25 cellular contexts compared by ENCODE assay signal in genomic region chr2:207320381-207321159, GRCh38.
DNase-seq lines count a peak whose midpoint lies in the region; ATAC-seq and TF ChIP-seq lines count a peak whose summit lies in the region.
"Had no signal": no experiment of that assay in that cellular context is flagged by ENCODE, and none has a peak within 500 bp of the region (broad histone marks: within the 10 kb centered on the region; RNA-seq: fewer than 3 reads in every experiment).

No MANE protein-coding gene starts in this region.

- in situ Hi-C loops in astrocyte of the spinal cord (cut with HindIII; ENCODE audit: low sequenced_read_pairs) = no loop called here

- DNase-seq in SK-N-SH = no peak
- no peak for DNase-seq in astrocyte of the spinal cord (ENCODE audit: low read depth, low spot score)
- no peak for DNase-seq in mesendoderm
- no peak for DNase-seq in NK-92 treated with Interleukin-12 subunit alpha and Interleukin-12 subunit beta, amount 100 ng/mL, for 24 hours (lab: John Stamatoyannopoulos, UW)
- DNase-seq in activated CD8-positive, alpha-beta memory T cell treated with anti-CD3 and anti-CD28 coated beads for 24 hours = no peak
- DNase-seq in AML-193 (lab: John Stamatoyannopoulos, UW) = no peak
- DNase-seq: activated CD4-positive, alpha-beta T cell treated with anti-CD3 and anti-CD28 coated beads for 1 hour; activated naive CD4-positive, alpha-beta T cell; activated T-cell treated with anti-CD3 and anti-CD28 coated beads, Interleukin-2, amount 50 U/mL, for 24 hours; amniotic stem cell; dorsolateral prefrontal cortex; HCEC 1CT; immature natural killer cell; left ventricle myocardium superior; mucosa of descending colon; NCI-H187; NCI-H748 treated with DMSO at 0.1 percent for 48 hours; spleen; stimulated activated CD4-positive, alpha-beta T cell treated with anti-CD3 and anti-CD28 coated beads, Interleukin-4, amount 100 ng/mL, for 1 hour; tibial artery had no signal

- no peaks in the 10 kb centered on the region for H3K79me1 ChIP-seq in mesendoderm (ENCODE audit: low read length)

- POLR2A ChIA-PET in SK-N-SH (lab: Yijun Ruan, JAX) = no interaction called here

- TF ChIP-seq EP300 in SK-N-SH (IDR thresholded peaks at IDR 0.05; ENCODE audit: borderline replicate concordance in 1 of 2, low read depth in 1 of 2, low read length in 1 of 2) = no peak

- no peak overlapping the region for H3K4ac ChIP-seq in mesendoderm (ENCODE audit: low read depth, low read length)

- TF ChIP-seq CTCF in SK-N-SH (IDR thresholded peaks at IDR 0.05) = peak; percentile 44
- peak; percentile 9 for TF ChIP-seq CTCF in astrocyte of the spinal cord (IDR thresholded peaks at IDR 0.05; ENCODE audit: low read depth, low read length)

- H3K9me3 ChIP-seq in SK-N-SH = no peaks in the 10 kb centered on the region
- H3K9me3 ChIP-seq: mucosa of descending colon, spleen, tibial artery had no signal

- H3K79me2 ChIP-seq in SK-N-SH (ENCODE audit: insufficient read depth) = no peaks in the 10 kb centered on the region
- H3K79me2 ChIP-seq in mesendoderm (ENCODE audit: control insufficient read depth, insufficient read depth, low read length) = no peaks in the 10 kb centered on the region
- H3K79me2 ChIP-seq: hepatocyte had no signal

- no peak overlapping the region for H3K18ac ChIP-seq in mesendoderm (ENCODE audit: low read length)

- H3K56ac ChIP-seq in mesendoderm (ENCODE audit: low read length) = no peak overlapping the region

- H2BK5ac ChIP-seq in mesendoderm (ENCODE audit: low read length) = no peak overlapping the region

- no peak for TF ChIP-seq RAD21 in SK-N-SH (IDR thresholded peaks at IDR 0.05; ENCODE audit: low read length)

- ATAC-seq in SK-N-SH treated with all-trans-retinoic acid at 6 μM for 48 hours (no peak), GM18858 (IDR thresholded peaks at IDR 0.05; ENCODE audit: unreplicated experiment) (no peak)
- ATAC-seq: mucosa of descending colon, Right ventricle myocardium inferior had no signal

- H3K4me3 ChIP-seq in SK-N-SH (ENCODE audit: low read depth in 2 of 2, low read length in 1 of 2) (no peak overlapping the region), astrocyte of the spinal cord (ENCODE audit: low read depth, low read length) (no peak overlapping the region), mesendoderm (ENCODE audit: low read length) (no peak overlapping the region)
- H3K4me3 ChIP-seq: dorsolateral prefrontal cortex, hepatocyte, mucosa of descending colon, spleen, tibial artery had no signal

- CTCF ChIA-PET in SK-N-SH (lab: Yijun Ruan, JAX) = interaction anchor here (0.6 to 1.2 kb wide), 2 partner anchors 20 to 115 kb away, joined by 3 to 4 read pairs; no protein-coding TSS in a partner anchor

- no peak overlapping the region for H3K4me2 ChIP-seq in SK-N-SH
- H3K4me2 ChIP-seq in mesendoderm (ENCODE audit: low read length) = no peak overlapping the region
- H3K4me2 ChIP-seq: hepatocyte, KMS-11 had no signal

- H4K8ac ChIP-seq in mesendoderm (ENCODE audit: low read depth, low read length) = no peak overlapping the region

- peaks cover 6 to 14% of the 10 kb centered on the region in 2 experiments; a peak in 3 of 4 replicates for H3K4me1 ChIP-seq in SK-N-SH (ENCODE audit: control insufficient read depth in 1 of 2, insufficient read depth in 2 of 2, low read depth in 1 of 2, low read length in 1 of 2)
- no peaks in the 10 kb centered on the region for H3K4me1 ChIP-seq in mesendoderm (ENCODE audit: control insufficient read depth, low read depth, low read length)
- H3K4me1 ChIP-seq: tibial artery had no signal

- H3K27me3 ChIP-seq in SK-N-SH (ENCODE audit: insufficient read depth) (no peaks in the 10 kb centered on the region), mesendoderm (ENCODE audit: insufficient read depth, low read length, poor library complexity) (no peaks in the 10 kb centered on the region)
- H3K27me3 ChIP-seq: dorsolateral prefrontal cortex, hepatocyte, spleen, tibial artery had no signal

- H3K27ac ChIP-seq in SK-N-SH (ENCODE audit: low read depth in 2 of 2, low read length in 1 of 2) (no peak overlapping the region), mesendoderm (ENCODE audit: low read depth, low read length) (no peak overlapping the region)
- H3K27ac ChIP-seq: dorsolateral prefrontal cortex, hepatocyte, KMS-11, spleen, tibial artery had no signal

- H3K9ac ChIP-seq in SK-N-SH (no peak overlapping the region), mesendoderm (ENCODE audit: low read length) (no peak overlapping the region)
- H3K9ac ChIP-seq: KMS-11 had no signal

- H3K36me3 ChIP-seq in SK-N-SH (replicated peaks in 1 of 2; ENCODE audit: control insufficient read depth in 1 of 2, insufficient read depth in 2 of 2, low read length in 1 of 2) (no peaks in the 10 kb centered on the region), mesendoderm (ENCODE audit: control insufficient read depth, insufficient read depth, low read length) (no peaks in the 10 kb centered on the region)
- H3K36me3 ChIP-seq: spleen, tibial artery had no signal

- no peaks in the 10 kb centered on the region for H3F3A ChIP-seq in SK-N-SH (replicated peaks; ENCODE audit: insufficient read depth)

- H2BK15ac ChIP-seq in mesendoderm (replicated peaks; ENCODE audit: low read depth) = peak overlapping the region; percentile 87

- H2BK120ac ChIP-seq in mesendoderm (ENCODE audit: low read depth, low read length) = no peak overlapping the region

- WGBS in SK-N-SH (ENCODE audit: low lambda C conversion rate) = 87% methylated on average over 5 of the region's 5 CpGs
- no CpG with 5 or more reads among the region's 5 CpGs for WGBS in mesendoderm (ENCODE audit: extremely low coverage, insufficient coverage, low lambda C conversion rate)

- no peak overlapping the region for H3K23ac ChIP-seq in mesendoderm (ENCODE audit: low read length)

- H4K5ac ChIP-seq in mesendoderm (ENCODE audit: low read length) = no peak overlapping the region

- no peaks in the 10 kb centered on the region for H3K9me2 ChIP-seq in SK-N-SH

- no peaks in the 10 kb centered on the region for H4K20me1 ChIP-seq in SK-N-SH (ENCODE audit: insufficient read depth)

- H2AFZ ChIP-seq in SK-N-SH (ENCODE audit: low read depth) = no peak overlapping the region
- H2AFZ ChIP-seq: hepatocyte had no signal

- no peak overlapping the region for H2AK5ac ChIP-seq in mesendoderm (ENCODE audit: low read length)

TF ChIP-seq in SK-N-SH, 30 proteins besides CTCF, POLR2A, EP300 and RAD21 (continues in another document):
- TF ChIP-seq FOXM1 (IDR thresholded peaks at IDR 0.05; ENCODE audit: low read depth) (no peak), TEAD4 (IDR thresholded peaks at IDR 0.05; ENCODE audit: borderline replicate concordance, insufficient read depth) (no peak), RCOR1 (IDR thresholded peaks at IDR 0.05; ENCODE audit: low read length) (no peak), SMC3 (IDR thresholded peaks at IDR 0.05; ENCODE audit: low read depth, low read length) (no peak), ZBTB33 (IDR thresholded peaks at IDR 0.05; ENCODE audit: borderline replicate concordance, low read depth) (no peak), EZH2phosphoT487 (IDR thresholded peaks at IDR 0.05; ENCODE audit: borderline replicate concordance, low read depth) (no peak), GATA2 (CRISPR knock-in tag; IDR thresholded peaks at IDR 0.05) (no peak), MXI1 (IDR thresholded peaks at IDR 0.05; ENCODE audit: low read depth, low read length) (no peak), RXRA (IDR thresholded peaks at IDR 0.05; ENCODE audit: borderline replicate concordance, low read depth) (no peak)

TF ChIP-seq in SK-N-SH treated with all-trans-retinoic acid at 6 μM for 48 hours, 23 proteins besides CTCF, POLR2A, EP300 and RAD21:
- TF ChIP-seq CREB5 (CRISPR knock-in tag; IDR thresholded peaks at IDR 0.05; ENCODE audit: low read depth) (no peak), TOX (CRISPR knock-in tag; IDR thresholded peaks at IDR 0.05; ENCODE audit: borderline replicate concordance) (no peak), GLIS3 (CRISPR knock-in tag; IDR thresholded peaks at IDR 0.05) (no peak), BACH2 (CRISPR knock-in tag; IDR thresholded peaks at IDR 0.05; ENCODE audit: borderline replicate concordance) (no peak), ESRRG (CRISPR knock-in tag; IDR thresholded peaks at IDR 0.05) (no peak), ZFP30 (CRISPR knock-in tag; IDR thresholded peaks at IDR 0.05) (no peak), TCF4 (CRISPR knock-in tag; IDR thresholded peaks at IDR 0.05; ENCODE audit: borderline replicate concordance) (no peak), ZNF8 (CRISPR knock-in tag; IDR thresholded peaks at IDR 0.05) (no peak), OSR1 (CRISPR knock-in tag; IDR thresholded peaks at IDR 0.05) (no peak), RARB (CRISPR knock-in tag; IDR thresholded peaks at IDR 0.05) (no peak)
